ENCODE assay signal across 9 cellular contexts in the genomic region with DNA sequence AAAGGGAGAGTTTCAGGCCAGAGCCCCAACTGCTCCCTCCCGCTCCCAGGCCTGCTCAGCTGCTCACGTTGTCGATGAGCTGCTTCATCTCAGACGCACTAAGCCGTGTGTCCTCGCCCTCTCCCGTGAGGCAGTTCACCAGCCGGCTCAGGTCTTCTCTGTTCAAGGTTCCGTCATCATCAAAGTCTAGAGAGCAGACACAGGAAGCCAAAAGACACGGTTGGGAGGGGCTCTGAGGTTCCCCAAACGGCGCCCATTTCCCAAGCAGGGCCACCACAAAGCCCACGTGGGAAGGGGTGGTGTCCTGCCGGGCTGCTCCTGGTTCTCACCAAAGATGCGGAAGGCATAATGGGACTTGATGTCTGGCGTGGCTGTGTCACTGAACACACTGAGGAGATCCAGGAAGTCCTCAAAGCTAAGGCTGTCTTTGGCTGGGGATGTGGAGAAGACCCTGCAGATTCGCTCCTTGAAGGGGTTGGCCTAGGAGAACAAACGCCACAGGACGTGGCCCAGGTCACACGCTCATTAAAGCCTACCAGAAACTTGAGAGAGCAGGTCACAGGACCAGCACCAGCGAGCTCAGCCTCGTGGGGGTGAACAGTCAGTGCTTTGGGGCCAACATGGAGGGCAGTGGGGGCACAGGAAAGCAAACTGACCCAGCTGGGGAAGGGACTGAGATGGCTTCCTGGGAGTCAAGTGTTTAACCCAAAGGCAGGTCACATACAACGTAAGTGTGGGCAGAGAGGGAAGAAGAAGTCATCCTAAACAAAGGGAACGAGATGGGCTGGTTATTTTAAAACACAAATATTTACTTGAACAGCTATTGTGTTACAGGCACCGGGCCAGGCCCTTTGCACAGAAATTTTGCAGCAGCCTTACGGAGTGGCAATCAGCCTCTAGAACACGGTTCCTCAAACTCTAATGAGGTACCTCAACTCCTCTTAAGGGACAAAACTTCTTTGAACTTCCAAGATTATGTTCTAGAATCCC. TPM values are rescaled to one million over a fixed set of nuclear protein-coding genes. Genes with fewer than 3 reads are reported as not detected.
DNase-seq lines count a peak whose midpoint lies in the region; ATAC-seq, FAIRE-seq and TF ChIP-seq lines count a peak whose summit lies in the region.
"Had no signal": no experiment of that assay in that cellular context is flagged by ENCODE, and none has a peak within 500 bp of the region (broad histone marks: within the 10 kb centered on the region; RNA-seq: fewer than 3 reads in every experiment).

No MANE protein-coding gene starts in this region.

- 33 to 47% (median 35%) methylated on average over 27 of the region's 27 CpGs for WGBS in spleen, 5 donors

- no peaks in the 10 kb centered on the region for H3K27me3 ChIP-seq in spleen (replicated peaks in 1 of 7)

- peak; percentile 57; the same call in 1 of the 2 replicates for TF ChIP-seq POLR2A in GM12892 (IDR thresholded peaks at IDR 0.05; ENCODE audit: low read depth, low read length)
- peak in 1 of 3 donors; percentile 14 for TF ChIP-seq POLR2A in spleen (IDR thresholded peaks at IDR 0.05)

- intact Hi-C loops in spleen (cut with DNase I; ENCODE audit: low total_unique reads): no loop called here

- H3K4me3 ChIP-seq in spleen: peak overlapping the region in 4 of 8 donors; percentile 0 to 99 (median 98)

- H3K36me3 ChIP-seq in spleen: peaks cover 7 to 64% (median 49%) of the 10 kb centered on the region in 6 donors

- peaks cover 32 to 69% (median 52%) of the 10 kb centered on the region in 6 donors for H3K4me1 ChIP-seq in spleen

- FAIRE-seq in GM12892 (lab: Jason Lieb, UNC): no peak
- FAIRE-seq: endothelial cell of umbilical vein had no signal

- DNase-seq in GM12892 (ENCODE audit: insufficient read length) (peak; percentile 57), caudate nucleus (lab: John Stamatoyannopoulos, UW) (no peak), spleen (peak; percentile 91), cerebellar nuclear complex (lab: John Stamatoyannopoulos, UW) (no peak)
- DNase-seq in activated CD4-positive, CD25-positive, alpha-beta regulatory T cell (lab: John Stamatoyannopoulos, UW): peak; percentile 22 to 68 (median 47)

- peak overlapping the region; percentile 44 for H3K27ac ChIP-seq in caudate nucleus (ENCODE audit: low read depth, low read length)
- peak overlapping the region; percentile 74 to 99 (median 94) for H3K27ac ChIP-seq in spleen

- ATAC-seq in GM19455 (IDR thresholded peaks at IDR 0.05; ENCODE audit: unreplicated experiment): no peak
- no peak for ATAC-seq in HG02759 (IDR thresholded peaks at IDR 0.05; ENCODE audit: unreplicated experiment)
- ATAC-seq in GM18870 (IDR thresholded peaks at IDR 0.05; ENCODE audit: unreplicated experiment): no peak

- no peak for TF ChIP-seq CTCF in spleen (IDR thresholded peaks at IDR 0.05 in 8 of 11, conservative IDR thresholded peaks at IDR 0.05 in 3 of 11)

- H3K9me3 ChIP-seq in spleen: no peaks in the 10 kb centered on the region

RNA-seq across cellular contexts. Expression of a gene that starts 2.4 kb away (rescaled TPM):
- 82.3 TPM for polyA plus RNA-seq in GM12892 (2012; ENCODE audit: missing spikeins)
- 10 to 100 TPM; 31.7 to 83.2 (median 77.3) TPM for total RNA-seq in spleen
- 100 to 1,000 TPM; 166 to 247 (median 212) TPM for polyA plus RNA-seq in spleen

RNA-seq across cellular contexts. Expression of a gene that starts 2.7 kb away (rescaled TPM):
- polyA plus RNA-seq in GM12892 (2012; ENCODE audit: missing spikeins): 3.2 TPM
- total RNA-seq in spleen: 10 to 100 TPM in 3 of 7 donors, 1 to 10 TPM in 4; 7.3 to 13.4 (median 9.9) TPM
- 1 to 10 TPM; 1.9 to 4.3 (median 3.2) TPM for polyA plus RNA-seq in spleen

RNA-seq across cellular contexts. Expression of a gene that starts 18.0 kb away (rescaled TPM):
- polyA plus RNA-seq in GM12892 (2012; ENCODE audit: missing spikeins): 0.23 TPM
- 1 to 10 TPM in 1 of 7 donors, under 1 TPM in 3, not detected in 3; 0.14 to 1.8 (median 0.35) TPM for total RNA-seq in spleen
- polyA plus RNA-seq in spleen: under 1 TPM; 0.03 to 0.17 (median 0.10) TPM
- total RNA-seq: endothelial cell of umbilical vein had no signal

RNA-seq across cellular contexts. Expression of a gene that starts 30.2 kb away (rescaled TPM):
- 7.3 TPM for polyA plus RNA-seq in GM12892 (2012; ENCODE audit: missing spikeins)
- total RNA-seq in spleen: 10 to 100 TPM; 57.7 to 90.0 (median 77.0) TPM
- 10 to 100 TPM; 16.4 to 25.0 (median 16.7) TPM for polyA plus RNA-seq in spleen

RNA-seq across cellular contexts. Expression of a gene that starts 34.1 kb away (rescaled TPM):
- 14.8 TPM for polyA plus RNA-seq in GM12892 (2012; ENCODE audit: missing spikeins)
- 10 to 100 TPM; 45.3 to 52.6 (median 46.8) TPM for total RNA-seq in spleen
- polyA plus RNA-seq in spleen: 10 to 100 TPM; 27.2 to 53.2 (median 38.0) TPM

Comparison
In these comparisons a context has a peak if more than half of its experiments do, and no peak if none do; other contexts are left out.
1. DNase-seq: peak in GM12892 (single experiment), activated CD4-positive, CD25-positive, alpha-beta regulatory T cell (4 of 4) and spleen (single experiment); none in caudate nucleus (0 of 61) and cerebellar nuclear complex (0 of 2).